In the genomic region with DNA sequence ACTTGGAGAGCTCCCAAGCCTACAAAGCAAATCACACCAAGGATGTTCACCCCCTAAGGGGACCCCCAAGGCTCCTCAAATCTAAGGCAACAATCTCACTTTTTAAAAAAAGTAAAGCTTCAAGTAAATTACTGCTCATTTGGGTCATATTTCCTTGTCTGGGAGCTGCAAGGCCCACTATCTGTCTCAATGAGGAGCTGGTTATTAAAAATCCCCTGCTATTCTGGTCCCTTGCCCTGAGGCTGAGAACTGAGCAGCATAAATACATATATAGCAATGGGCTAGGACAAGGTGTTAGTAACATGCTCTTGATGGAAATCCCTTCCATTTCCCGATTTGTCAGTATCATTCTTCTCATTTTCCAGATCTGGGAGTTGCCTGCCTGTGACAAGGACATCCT, we compare ENCODE assay signal across 9 cellular contexts.
A peak's percentile ranks its signal among the peaks of the same experiment; 100 is the strongest.
DNase-seq lines count a peak whose midpoint lies in the region; ATAC-seq and TF ChIP-seq lines count a peak whose summit lies in the region.
"Had no signal": no experiment of that assay in that cellular context is flagged by ENCODE, and none has a peak within 500 bp of the region (broad histone marks: within the 10 kb centered on the region; RNA-seq: fewer than 3 reads in every experiment).

No MANE protein-coding gene starts in this region.

- no peaks in the 10 kb centered on the region for H3K9me3 Mint-ChIP-seq in natural killer cell treated with Interleukin-12 subunit alpha and Interleukin-12 subunit beta and Interleukin-15 and Interleukin-18, amount 100 ng/mL, for 72 hours
- H3K9me3 Mint-ChIP-seq: nephron progenitor cell had no signal

- DNase-seq in AG10803 (ENCODE audit: low read depth) (peak; percentile 34), Karpas-422 (no peak), breast epithelium (ENCODE audit: low spot score in 2 of 2) (no peak), omental fat pad (ENCODE audit: low spot score) (no peak), KG1 (lab: John Stamatoyannopoulos, UW) (no peak)
- DNase-seq in natural killer cell treated with Interleukin-12 subunit alpha and Interleukin-12 subunit beta and Interleukin-15 and Interleukin-18, amount 100 ng/mL, for 72 hours (ENCODE audit: low spot score): no peak
- DNase-seq: nephron progenitor cell had no signal

- no peaks in the 10 kb centered on the region for H3K9me3 ChIP-seq in Karpas-422 (ENCODE audit: low read length)
- H3K9me3 ChIP-seq in breast epithelium: no peaks in the 10 kb centered on the region

- no peak overlapping the region for H2AFZ ChIP-seq in Karpas-422 (ENCODE audit: low read length)

- peak overlapping the region; percentile 57 for H3K9ac ChIP-seq in Karpas-422 (ENCODE audit: low read length)

- H3K27ac Mint-ChIP-seq in natural killer cell treated with Interleukin-12 subunit alpha and Interleukin-12 subunit beta and Interleukin-15 and Interleukin-18, amount 100 ng/mL, for 72 hours: peak overlapping the region; percentile 95 to 96

- peak overlapping the region; percentile 76 for H3K4me2 ChIP-seq in Karpas-422 (ENCODE audit: low read depth, low read length, poor library complexity, severe bottlenecking)

- peaks cover 87% of the 10 kb centered on the region for H3K36me3 Mint-ChIP-seq in natural killer cell treated with Interleukin-12 subunit alpha and Interleukin-12 subunit beta and Interleukin-15 and Interleukin-18, amount 100 ng/mL, for 72 hours

- TF ChIP-seq POLR2A in breast epithelium (IDR thresholded peaks at IDR 0.05): no peak

- H3K4me3 ChIP-seq in AG10803 (ENCODE audit: low read length): no peak overlapping the region
- H3K4me3 ChIP-seq in Karpas-422 (ENCODE audit: low read length): peak overlapping the region; percentile 40; the same call in 1 of the 2 replicates
- no peak overlapping the region for H3K4me3 ChIP-seq in breast epithelium

- peaks cover 39% of the 10 kb centered on the region for H3K79me2 ChIP-seq in Karpas-422 (ENCODE audit: low read length)

- peak overlapping the region; percentile 88 for H3K4me3 Mint-ChIP-seq in natural killer cell treated with Interleukin-12 subunit alpha and Interleukin-12 subunit beta and Interleukin-15 and Interleukin-18, amount 100 ng/mL, for 72 hours
- H3K4me3 Mint-ChIP-seq: nephron progenitor cell had no signal

- TF ChIP-seq CTCF in AG10803 (conservative IDR thresholded peaks at IDR 0.05; ENCODE audit: low read length) (no peak), breast epithelium (IDR thresholded peaks at IDR 0.05) (no peak), omental fat pad (IDR thresholded peaks at IDR 0.05) (no peak)

- H3K27me3 ChIP-seq in Karpas-422 (ENCODE audit: low read length) (no peaks in the 10 kb centered on the region), breast epithelium (no peaks in the 10 kb centered on the region)

- H3K4me1 ChIP-seq in Karpas-422 (ENCODE audit: low read length) (peaks cover 59% of the 10 kb centered on the region), breast epithelium (peaks cover 0 to 7% of the 10 kb centered on the region in 2 donors)

- H3K27ac ChIP-seq in Karpas-422 (ENCODE audit: low read length): peak overlapping the region; percentile 98
- H3K27ac ChIP-seq in breast epithelium: peak overlapping the region; percentile 79 to 89

- peaks cover 21% of the 10 kb centered on the region for H3K36me3 ChIP-seq in Karpas-422 (ENCODE audit: insufficient read depth, low read length)
- H3K36me3 ChIP-seq in breast epithelium: no peaks in the 10 kb centered on the region

- H3K4me1 Mint-ChIP-seq in natural killer cell treated with Interleukin-12 subunit alpha and Interleukin-12 subunit beta and Interleukin-15 and Interleukin-18, amount 100 ng/mL, for 72 hours (ENCODE audit: low read depth in 2 of 2): peaks cover 94 to 96% of the 10 kb centered on the region in 2 donors

- no peaks in the 10 kb centered on the region for H3K27me3 Mint-ChIP-seq in natural killer cell treated with Interleukin-12 subunit alpha and Interleukin-12 subunit beta and Interleukin-15 and Interleukin-18, amount 100 ng/mL, for 72 hours

- H4K20me1 ChIP-seq in Karpas-422 (ENCODE audit: insufficient read depth, low read depth, low read length): peaks cover 12% of the 10 kb centered on the region; the same call in 1 of the 2 replicates

- intact Hi-C loops in breast epithelium (cut with DNase I; ENCODE audit: low total_unique reads): no loop called here

- no peak for ATAC-seq in natural killer cell treated with Interleukin-12 subunit alpha and Interleukin-12 subunit beta and Interleukin-15 and Interleukin-18, amount 100 ng/mL, for 72 hours
- no peak for ATAC-seq in omental fat pad (ENCODE audit: low FRiP score)
- ATAC-seq in GM18867 (IDR thresholded peaks at IDR 0.05; ENCODE audit: unreplicated experiment): no peak
- ATAC-seq in GM18909 (IDR thresholded peaks at IDR 0.05; ENCODE audit: poor library complexity, unreplicated experiment): no peak

- H3K9me2 ChIP-seq in Karpas-422 (replicated peaks; ENCODE audit: insufficient read depth, low read length): no peaks in the 10 kb centered on the region
